Comparison of ENCODE assay signal across 11 cellular contexts in the genomic region with DNA sequence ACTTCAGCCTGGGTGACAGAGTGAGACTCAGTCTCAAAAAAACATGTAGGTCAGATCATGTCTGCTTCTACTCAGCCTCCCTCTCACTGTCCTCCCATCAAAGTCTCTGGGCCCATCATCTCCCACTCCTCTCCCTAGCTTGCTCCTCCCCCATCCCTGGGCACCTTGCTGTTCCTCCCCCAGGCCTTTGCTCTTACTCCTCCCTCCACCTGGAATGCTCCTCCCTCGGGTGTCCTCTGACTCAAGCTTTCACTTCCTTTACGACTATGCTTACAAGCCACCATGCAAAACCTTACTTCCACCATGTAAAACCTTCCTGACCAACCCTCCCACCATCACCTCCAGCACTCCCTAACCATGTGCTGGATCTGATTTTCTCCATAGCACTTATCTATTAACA. TPM values are rescaled to one million over a fixed set of nuclear protein-coding genes. Genes with fewer than 3 reads are reported as not detected.
A peak's percentile ranks its signal among the peaks of the same experiment; 100 is the strongest.
DNase-seq lines count a peak whose midpoint lies in the region; ATAC-seq lines count a peak whose summit lies in the region.
"Had no signal": no experiment of that assay in that cellular context is flagged by ENCODE, and none has a peak within 500 bp of the region (broad histone marks: within the 10 kb centered on the region; RNA-seq: fewer than 3 reads in every experiment).

No MANE protein-coding gene starts in this region.

- H3K9me3 Mint-ChIP-seq in activated naive CD8-positive, alpha-beta T cell treated with anti-CD3 and anti-CD28 coated beads, Interleukin-2, amount 10 ng/mL, durations not matched to agents 7 days and 5 days: no peaks in the 10 kb centered on the region

- H3K36me3 ChIP-seq in HAP-1 (replicated peaks): peaks cover 57% of the 10 kb centered on the region

- no peaks in the 10 kb centered on the region for H3K4me1 ChIP-seq in HAP-1

- H3K27me3 ChIP-seq in HAP-1 (ENCODE audit: low read depth): no peaks in the 10 kb centered on the region

- H3K27me3 Mint-ChIP-seq in activated naive CD8-positive, alpha-beta T cell treated with anti-CD3 and anti-CD28 coated beads, Interleukin-2, amount 10 ng/mL, durations not matched to agents 7 days and 5 days: no peaks in the 10 kb centered on the region

- in situ Hi-C loops in HAP-1 (cut with MboI; ENCODE audit: low sequenced_read_pairs): no loop called here

- POLR2A ChIA-PET in activated naive CD8-positive, alpha-beta T cell treated with anti-CD3 and anti-CD28 coated beads, Interleukin-2, amount 10 ng/mL, durations not matched to agents 7 days and 5 days (lab: Charles Lee): no interaction called here

- peak overlapping the region; percentile 79 for H3K27ac Mint-ChIP-seq in activated naive CD8-positive, alpha-beta T cell treated with anti-CD3 and anti-CD28 coated beads, Interleukin-2, amount 10 ng/mL, durations not matched to agents 7 days and 5 days

- H3K9me3 ChIP-seq in HAP-1: no peaks in the 10 kb centered on the region
- H3K9me3 ChIP-seq: lower lobe of right lung had no signal

- peak; percentile 22 for DNase-seq in stimulated activated CD4-positive, alpha-beta T cell treated with anti-CD3 and anti-CD28 coated beads, Interleukin-1b, Interleukin-23, amount 100 ng/mL, for 48 hours
- no peak for DNase-seq in stimulated activated CD4-positive, alpha-beta T cell treated with anti-CD3 and anti-CD28 coated beads, Interleukin-4, amount 100 ng/mL, for 1 hour
- DNase-seq in activated naive CD8-positive, alpha-beta T cell treated with anti-CD3 and anti-CD28 coated beads, Interleukin-2, amount 10 ng/mL, durations not matched to agents 7 days and 5 days: no peak
- DNase-seq in foreskin melanocyte: no peak
- DNase-seq in HAP-1 (ENCODE audit: low spot score in 2 of 2): no peak
- DNase-seq in A172 (ENCODE audit: low spot score): no peak
- DNase-seq in NCI-H128 (lab: John Stamatoyannopoulos, UW; ENCODE audit: unreplicated experiment): no peak
- DNase-seq: aorta, DMS 273 treated with DMSO at 0.1 percent for 48 hours, lower lobe of right lung had no signal

- H3K4me3 Mint-ChIP-seq in activated naive CD8-positive, alpha-beta T cell treated with anti-CD3 and anti-CD28 coated beads, Interleukin-2, amount 10 ng/mL, durations not matched to agents 7 days and 5 days: no peak overlapping the region

- no peak overlapping the region for H3K4me3 ChIP-seq in HAP-1
- H3K4me3 ChIP-seq: lower lobe of right lung had no signal

- H3K4me1 Mint-ChIP-seq in activated naive CD8-positive, alpha-beta T cell treated with anti-CD3 and anti-CD28 coated beads, Interleukin-2, amount 10 ng/mL, durations not matched to agents 7 days and 5 days: peaks cover 6% of the 10 kb centered on the region

- peaks cover 51% of the 10 kb centered on the region for H3K36me3 Mint-ChIP-seq in activated naive CD8-positive, alpha-beta T cell treated with anti-CD3 and anti-CD28 coated beads, Interleukin-2, amount 10 ng/mL, durations not matched to agents 7 days and 5 days

- peak; percentile 81 for ATAC-seq in HG03095 (IDR thresholded peaks at IDR 0.05; ENCODE audit: unreplicated experiment)
- ATAC-seq in activated naive CD8-positive, alpha-beta T cell treated with anti-CD3 and anti-CD28 coated beads, Interleukin-2, amount 10 ng/mL, durations not matched to agents 7 days and 5 days (ENCODE audit: low read depth): peak; percentile 65

RNA-seq across cellular contexts. Expression of gene MTMR12, which starts 51.5 kb away (rescaled TPM):
- 10 to 100 TPM; 30.6 to 32.2 TPM for total RNA-seq in activated naive CD8-positive, alpha-beta T cell treated with anti-CD3 and anti-CD28 coated beads, Interleukin-2, amount 10 ng/mL, durations not matched to agents 7 days and 5 days
- total RNA-seq in A172 (2014; rRNA removed; shearing (Covaris generic)): 27.4 and 28.0 TPM in 2 replicates
